ENCODE assay signal across 21 cellular contexts in genomic region chr22:23530766-23531282, GRCh38. TPM values are rescaled to one million over a fixed set of nuclear protein-coding genes. Genes with fewer than 3 reads are reported as not detected.
"Had no signal": no experiment of that assay in that cellular context is flagged by ENCODE, and none has a peak within 500 bp of the region (broad histone marks: within the 10 kb centered on the region; RNA-seq: fewer than 3 reads in every experiment).

No MANE protein-coding gene starts in this region.

- H3K9me3 Mint-ChIP-seq: activated CD4-positive, alpha-beta T cell treated with anti-CD3 and anti-CD28 coated beads, Interleukin-2, amount 10 ng/mL, durations not matched to agents 7 days and 5 days; memory B cell; nephron progenitor cell; stimulated activated naive CD8-positive, alpha-beta T cell treated with anti-CD3 and anti-CD28 coated beads, Interleukin-15, amount 100 ng/mL, for 72 hours had no signal

- H3K36me3 Mint-ChIP-seq: memory B cell had no signal

- H3K4me1 ChIP-seq: ascending aorta, breast epithelium, right lobe of liver had no signal

- H3K4me3 ChIP-seq: ascending aorta, breast epithelium, gastroesophageal sphincter, left ventricle myocardium inferior, right lobe of liver, thoracic aorta had no signal

- H3K27ac Mint-ChIP-seq: activated CD4-positive, alpha-beta T cell treated with anti-CD3 and anti-CD28 coated beads, Interleukin-2, amount 10 ng/mL, durations not matched to agents 7 days and 5 days; stimulated activated naive CD8-positive, alpha-beta T cell treated with anti-CD3 and anti-CD28 coated beads, Interleukin-15, amount 100 ng/mL, for 72 hours had no signal

- H3K27ac ChIP-seq: ascending aorta, breast epithelium, gastroesophageal sphincter, left ventricle myocardium inferior, right lobe of liver, thoracic aorta had no signal

- DNase-seq: activated CD4-positive, alpha-beta T cell treated with anti-CD3 and anti-CD28 coated beads, Interleukin-2, amount 10 ng/mL, durations not matched to agents 7 days and 5 days; activated CD4-positive, CD25-positive, alpha-beta regulatory T cell; activated naive CD4-positive, alpha-beta T cell treated with Interleukin-2 at 50 U/mL for 16 hours; erythroblast; islet precursor cell; left ventricle myocardium inferior; nephron progenitor cell; stimulated activated CD4-positive, alpha-beta T cell treated with anti-CD3 and anti-CD28 coated beads, Interleukin-1b, Interleukin-23, amount 100 ng/mL, for 48 hours; stimulated activated naive CD8-positive, alpha-beta T cell treated with anti-CD3 and anti-CD28 coated beads, Interleukin-15, amount 100 ng/mL, for 72 hours; SW 1271 had no signal

- H3K4me3 Mint-ChIP-seq: activated CD4-positive, alpha-beta T cell treated with anti-CD3 and anti-CD28 coated beads, Interleukin-2, amount 10 ng/mL, durations not matched to agents 7 days and 5 days; memory B cell; nephron progenitor cell; stimulated activated naive CD8-positive, alpha-beta T cell treated with anti-CD3 and anti-CD28 coated beads, Interleukin-15, amount 100 ng/mL, for 72 hours had no signal

- H3K27me3 ChIP-seq: ascending aorta, breast epithelium, gastroesophageal sphincter, right lobe of liver had no signal

- H3K4me1 Mint-ChIP-seq: activated CD4-positive, alpha-beta T cell treated with anti-CD3 and anti-CD28 coated beads, Interleukin-2, amount 10 ng/mL, durations not matched to agents 7 days and 5 days; stimulated activated naive CD8-positive, alpha-beta T cell treated with anti-CD3 and anti-CD28 coated beads, Interleukin-15, amount 100 ng/mL, for 72 hours had no signal

- H3K9me3 ChIP-seq: ascending aorta, breast epithelium, gastroesophageal sphincter, left ventricle myocardium inferior, right lobe of liver, thoracic aorta had no signal

- H3K27me3 Mint-ChIP-seq: activated CD4-positive, alpha-beta T cell treated with anti-CD3 and anti-CD28 coated beads, Interleukin-2, amount 10 ng/mL, durations not matched to agents 7 days and 5 days had no signal

- H3K36me3 ChIP-seq: ascending aorta, breast epithelium, gastroesophageal sphincter, left ventricle myocardium inferior, right lobe of liver, thoracic aorta had no signal

RNA-seq across cellular contexts. Expression of gene IGLL1, which starts 49.3 kb away (rescaled TPM):
- total RNA-seq: activated CD4-positive, alpha-beta T cell treated with anti-CD3 and anti-CD28 coated beads, Interleukin-2, amount 10 ng/mL, durations not matched to agents 7 days and 5 days; ascending aorta; breast epithelium; chondrocyte; dermis microvascular lymphatic vessel endothelial cell; gastroesophageal sphincter; left ventricle myocardium inferior; osteoblast; pulmonary artery endothelial cell; right lobe of liver; thoracic aorta; urinary bladder had no signal
- polyA plus RNA-seq: urinary bladder had no signal
